Comparison of ENCODE assay signal across 8 cellular contexts in the genomic region with DNA sequence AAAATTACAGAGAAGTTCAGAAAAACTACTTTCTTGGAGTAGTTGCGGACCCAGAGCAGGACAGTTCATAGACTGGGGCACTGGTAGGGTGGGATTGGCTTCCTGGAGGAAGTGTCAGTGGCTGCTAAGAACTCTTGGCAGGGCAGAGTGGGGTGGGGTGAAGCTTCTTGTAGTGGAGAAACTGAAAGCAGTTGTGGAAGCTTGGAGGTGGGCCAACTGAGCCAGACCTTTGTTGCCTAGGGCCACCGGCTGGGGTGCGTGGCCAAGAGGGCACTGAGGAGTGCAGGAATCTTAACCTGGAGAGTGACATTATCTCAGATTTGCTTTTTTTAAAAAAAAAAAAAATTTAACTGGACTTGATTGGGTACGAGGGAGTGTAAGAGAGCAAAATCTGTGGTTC. TPM values are rescaled to one million over a fixed set of nuclear protein-coding genes. Genes with fewer than 3 reads are reported as not detected.
DNase-seq lines count a peak whose midpoint lies in the region; ATAC-seq and TF ChIP-seq lines count a peak whose summit lies in the region.

No MANE protein-coding gene starts in this region.

- no peak for TF ChIP-seq CTCF in right atrium auricular region (IDR thresholded peaks at IDR 0.05)

- peak overlapping the region in 1 of 2 donors; percentile 25 for H3K4me3 ChIP-seq in right atrium auricular region

- DNase-seq in C1 segment of cervical spinal cord (lab: John Stamatoyannopoulos, UW) (peak in 10 of 14 donors; percentile 25 to 65 (median 55)), NCI-H2029 treated with DMSO at 0.1 percent for 48 hours (lab: John Stamatoyannopoulos, UW) (peak; percentile 66), right atrium auricular region (ENCODE audit: low spot score) (peak; percentile 94), NCI-H1694 treated with DMSO at 0.1 percent for 48 hours (lab: John Stamatoyannopoulos, UW) (no peak), DMS79 treated with DMSO at 0.1 percent for 48 hours (lab: John Stamatoyannopoulos, UW) (no peak)
- peak; percentile 57 for DNase-seq in activated naive CD4-positive, alpha-beta T cell treated with Interleukin-2 at 50 U/mL for 16 hours
- peak; percentile 13 to 22 for DNase-seq in stimulated activated CD4-positive, alpha-beta T cell treated with anti-CD3 and anti-CD28 coated beads, Interleukin-15, amount 100 ng/mL, for 1 hour (ENCODE audit: low read depth in 1 of 2, low spot score in 1 of 2)

- peak overlapping the region; percentile 66 to 99 for H3K27ac ChIP-seq in right atrium auricular region

- H3K36me3 ChIP-seq in right atrium auricular region: no peaks in the 10 kb centered on the region

- peaks cover 0 to 52% of the 10 kb centered on the region in 2 donors for H3K4me1 ChIP-seq in right atrium auricular region

- no peaks in the 10 kb centered on the region for H3K27me3 ChIP-seq in right atrium auricular region

- peak; percentile 32 for ATAC-seq in GM21447 (IDR thresholded peaks at IDR 0.05; ENCODE audit: unreplicated experiment)

- no peaks in the 10 kb centered on the region for H3K9me3 ChIP-seq in right atrium auricular region

RNA-seq across cellular contexts. Expression of a gene that starts 3.2 kb away (rescaled TPM):
- 10 to 100 TPM; 25.0 to 70.5 TPM for total RNA-seq in right atrium auricular region

RNA-seq across cellular contexts. Expression of a gene that starts 31.3 kb away (rescaled TPM):
- not detected for total RNA-seq in right atrium auricular region

Comparison
In these comparisons a context has a peak if more than half of its experiments do, and no peak if none do; other contexts are left out.
1. DNase-seq: peak in C1 segment of cervical spinal cord (10 of 14), NCI-H2029 treated with DMSO at 0.1 percent for 48 hours (single experiment), activated naive CD4-positive, alpha-beta T cell treated with Interleukin-2 at 50 U/mL for 16 hours (single experiment), right atrium auricular region (single experiment) and stimulated activated CD4-positive, alpha-beta T cell treated with anti-CD3 and anti-CD28 coated beads, Interleukin-15, amount 100 ng/mL, for 1 hour (2 of 2); none in NCI-H1694 treated with DMSO at 0.1 percent for 48 hours (single experiment) and DMS79 treated with DMSO at 0.1 percent for 48 hours (single experiment).